ENCODE assay signal across 18 cellular contexts in genomic region chr22:39718921-39719320, GRCh38.
"Had no signal": no experiment of that assay in that cellular context is flagged by ENCODE, and none has a peak within 500 bp of the region (broad histone marks: within the 10 kb centered on the region; RNA-seq: fewer than 3 reads in every experiment).

No MANE protein-coding gene starts in this region.

- H3K4me3 Mint-ChIP-seq: activated CD8-positive, alpha-beta memory T cell treated with anti-CD3 and anti-CD28 coated beads, Interleukin-2, amount 10 ng/mL, durations not matched to agents 7 days and 5 days; activated CD8-positive, alpha-beta T cell treated with anti-CD3 and anti-CD28 coated beads, Interleukin-2, amount 10 ng/mL, durations not matched to agents 7 days and 5 days; activated naive CD8-positive, alpha-beta T cell treated with anti-CD3 and anti-CD28 coated beads for 36 hours; T-helper 1 cell treated with Interleukin-12 subunit alpha and Interleukin-12 subunit beta and Interleukin-4 antibody, amounts not matched to agents 30 μg/mL and 1 μg/mL, for 36 hours; WTC11 had no signal

- H3K27ac Mint-ChIP-seq: activated CD8-positive, alpha-beta T cell treated with anti-CD3 and anti-CD28 coated beads, Interleukin-2, amount 10 ng/mL, durations not matched to agents 7 days and 5 days; activated naive CD8-positive, alpha-beta T cell treated with anti-CD3 and anti-CD28 coated beads for 36 hours; T-helper 1 cell treated with Interleukin-12 subunit alpha and Interleukin-12 subunit beta and Interleukin-4 antibody, amounts not matched to agents 30 μg/mL and 1 μg/mL, for 36 hours; WTC11 had no signal

- H3K27ac ChIP-seq: Peyer's patch had no signal

- H3K27me3 ChIP-seq: Peyer's patch had no signal

- H3K36me3 Mint-ChIP-seq: activated naive CD8-positive, alpha-beta T cell treated with anti-CD3 and anti-CD28 coated beads for 36 hours; WTC11 had no signal

- ATAC-seq: activated CD8-positive, alpha-beta T cell treated with anti-CD3 and anti-CD28 coated beads, Interleukin-2, amount 10 ng/mL, durations not matched to agents 7 days and 5 days; K562; WTC11 had no signal

- DNase-seq: activated CD4-positive, alpha-beta T cell treated with anti-CD3 and anti-CD28 coated beads for 48 hours; activated CD4-positive, alpha-beta T cell treated with anti-CD3 and anti-CD28 coated beads, Interleukin-2, amount 50 U/mL, for 4 hours; activated CD8-positive, alpha-beta memory T cell treated with anti-CD3 and anti-CD28 coated beads, Interleukin-2, amount 10 ng/mL, durations not matched to agents 7 days and 5 days; activated CD8-positive, alpha-beta T cell treated with anti-CD3 and anti-CD28 coated beads, Interleukin-2, amount 10 ng/mL, durations not matched to agents 7 days and 5 days; activated naive CD8-positive, alpha-beta T cell treated with anti-CD3 and anti-CD28 coated beads for 36 hours; caudate nucleus; Kasumi-1; NCI-H1105 treated with DMSO at 0.1 percent for 48 hours; NCI-H1436 treated with DMSO at 0.1 percent for 48 hours; NCI-H187; NCI-H2081; NCI-H524; SHP77 treated with DMSO at 0.1 percent for 48 hours; T-helper 9 cell had no signal

- H3K9me3 ChIP-seq: Peyer's patch had no signal

- H3K4me3 ChIP-seq: K562, Peyer's patch had no signal

- H3K9me3 Mint-ChIP-seq: activated naive CD8-positive, alpha-beta T cell treated with anti-CD3 and anti-CD28 coated beads for 36 hours; WTC11 had no signal

- H3K36me3 ChIP-seq: Peyer's patch had no signal
